Comparison of ENCODE assay signal across 8 cellular contexts in the genomic region with DNA sequence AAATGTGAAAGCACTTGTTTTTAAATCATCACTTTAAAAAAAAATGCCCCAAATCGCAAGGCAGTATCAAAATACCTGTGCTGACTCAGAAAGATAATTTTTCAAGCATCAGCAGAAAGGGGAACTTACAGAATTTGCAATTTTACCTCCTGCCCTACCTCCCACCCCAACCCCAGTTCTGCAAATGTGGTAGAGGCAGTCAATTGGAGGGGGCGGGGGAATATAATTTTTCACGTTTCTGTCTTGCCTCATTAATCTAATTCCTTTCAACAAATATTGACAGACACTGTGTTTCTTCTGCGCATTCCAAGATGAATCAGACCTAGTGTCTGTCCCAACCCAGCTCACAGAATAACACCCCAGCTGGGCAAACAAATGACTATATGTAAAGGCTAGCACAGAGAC.
DNase-seq lines count a peak whose midpoint lies in the region; ATAC-seq and TF ChIP-seq lines count a peak whose summit lies in the region.

No MANE protein-coding gene starts in this region.

- TF ChIP-seq CTCF in right atrium auricular region (IDR thresholded peaks at IDR 0.05) (no peak), RWPE2 (IDR thresholded peaks at IDR 0.05; ENCODE audit: poor library complexity, severe bottlenecking) (no peak)

- H3K27ac ChIP-seq in right atrium auricular region, result peak overlapping the region; percentile 36 to 96
- peak overlapping the region; percentile 27 for H3K27ac ChIP-seq in RWPE2 (ENCODE audit: poor library complexity, severe bottlenecking)

- H3K36me3 ChIP-seq in right atrium auricular region (no peaks in the 10 kb centered on the region), RWPE2 (ENCODE audit: low read depth) (no peaks in the 10 kb centered on the region)

- H3K27me3 ChIP-seq in right atrium auricular region (no peaks in the 10 kb centered on the region), RWPE2 (ENCODE audit: insufficient read depth, poor library complexity, severe bottlenecking) (no peaks in the 10 kb centered on the region)

- peaks cover 0 to 17% of the 10 kb centered on the region in 2 donors for H3K4me1 ChIP-seq in right atrium auricular region
- peaks cover 18% of the 10 kb centered on the region for H3K4me1 ChIP-seq in RWPE2 (ENCODE audit: insufficient read depth, poor library complexity, severe bottlenecking)

- ATAC-seq in HG02840 (IDR thresholded peaks at IDR 0.05; ENCODE audit: low FRiP score, unreplicated experiment) (peak; percentile 61), RWPE2 (ENCODE audit: low read depth) (peak; percentile 95)
- peak; percentile 40 for ATAC-seq in stimulated activated naive CD8-positive, alpha-beta T cell treated with anti-CD3 and anti-CD28 coated beads, Interleukin-15, Interleukin-2, amounts not matched to agents 100 U/mL and 50 U/mL, for 24 hours

- H3K4me3 ChIP-seq in right atrium auricular region (no peak overlapping the region), RWPE2 (ENCODE audit: severe bottlenecking) (no peak overlapping the region)

- intact Hi-C loops in cardiac septum (cut with DNase I), result no loop called here
- intact Hi-C loops in posterior vena cava (cut with DNase I), result no loop called here

- TF ChIP-seq POLR2A in erythroblast (IDR thresholded peaks at IDR 0.05; ENCODE audit: low read length), result no peak

- DNase-seq in right atrium auricular region (ENCODE audit: low spot score), result no peak
- no peak for DNase-seq in cardiac septum (ENCODE audit: low spot score)
- DNase-seq in RWPE2 (ENCODE audit: low spot score), result no peak
- DNase-seq in stimulated activated naive CD8-positive, alpha-beta T cell treated with anti-CD3 and anti-CD28 coated beads, Interleukin-15, Interleukin-2, amounts not matched to agents 100 U/mL and 50 U/mL, for 24 hours, result no peak
- DNase-seq in erythroblast (lab: John Stamatoyannopoulos, UW), result no peak
- no peak for DNase-seq in amygdala (lab: John Stamatoyannopoulos, UW)
- DNase-seq in posterior vena cava (ENCODE audit: low spot score), result no peak

- no peaks in the 10 kb centered on the region for H3K9me3 ChIP-seq in right atrium auricular region
- H3K9me3 ChIP-seq in RWPE2 (ENCODE audit: severe bottlenecking), result no peaks in the 10 kb centered on the region

Comparison
In these comparisons a context has a peak if more than half of its experiments do, and no peak if none do; other contexts are left out.
1. ATAC-seq: peak in every context shown above with its lines; median percentile 95 in RWPE2; 61 in HG02840; 40 in stimulated activated naive CD8-positive, alpha-beta T cell treated with anti-CD3 and anti-CD28 coated beads, Interleukin-15, Interleukin-2, amounts not matched to agents 100 U/mL and 50 U/mL, for 24 hours.